ENCODE assay signal across 2 cellular contexts in the genomic region with DNA sequence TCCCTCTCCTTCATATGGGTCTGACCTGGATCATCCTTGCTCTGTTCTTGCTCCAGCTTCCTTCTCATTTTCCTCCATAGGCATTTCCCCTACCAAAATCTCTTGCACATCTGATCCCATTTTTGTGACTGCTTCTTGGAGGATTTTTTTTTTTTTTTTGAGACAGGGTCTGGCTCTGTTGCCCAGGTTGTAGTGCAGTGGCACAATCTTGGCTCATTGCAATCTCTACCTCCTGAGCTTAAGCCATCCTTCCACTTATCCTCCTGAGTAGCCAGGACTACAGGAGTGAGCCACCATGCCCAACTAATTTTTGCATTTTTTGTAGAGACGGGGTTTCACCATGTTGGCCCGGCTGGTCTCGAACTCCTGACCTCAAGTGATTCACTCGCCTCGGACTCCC.
TF ChIP-seq lines count a peak whose summit lies in the region.

No MANE protein-coding gene starts in this region.

TF ChIP-seq in HCT116, 20 proteins besides CTCF, POLR2A, EP300 and RAD21:
- TF ChIP-seq TCF7L2 (IDR thresholded peaks at IDR 0.05; ENCODE audit: borderline replicate concordance, extremely low read depth, insufficient read depth, insufficient read length): no peak
- TF ChIP-seq, protein P1, sequence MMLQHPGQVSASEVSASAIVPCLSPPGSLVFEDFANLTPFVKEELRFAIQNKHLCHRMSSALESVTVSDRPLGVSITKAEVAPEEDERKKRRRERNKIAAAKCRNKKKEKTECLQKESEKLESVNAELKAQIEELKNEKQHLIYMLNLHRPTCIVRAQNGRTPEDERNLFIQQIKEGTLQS (IDR thresholded peaks at IDR 0.05): no peak
- TF ChIP-seq, protein P2, sequence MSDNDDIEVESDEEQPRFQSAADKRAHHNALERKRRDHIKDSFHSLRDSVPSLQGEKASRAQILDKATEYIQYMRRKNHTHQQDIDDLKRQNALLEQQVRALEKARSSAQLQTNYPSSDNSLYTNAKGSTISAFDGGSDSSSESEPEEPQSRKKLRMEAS (IDR thresholded peaks at IDR 0.05): no peak
- TF ChIP-seq, protein P3, sequence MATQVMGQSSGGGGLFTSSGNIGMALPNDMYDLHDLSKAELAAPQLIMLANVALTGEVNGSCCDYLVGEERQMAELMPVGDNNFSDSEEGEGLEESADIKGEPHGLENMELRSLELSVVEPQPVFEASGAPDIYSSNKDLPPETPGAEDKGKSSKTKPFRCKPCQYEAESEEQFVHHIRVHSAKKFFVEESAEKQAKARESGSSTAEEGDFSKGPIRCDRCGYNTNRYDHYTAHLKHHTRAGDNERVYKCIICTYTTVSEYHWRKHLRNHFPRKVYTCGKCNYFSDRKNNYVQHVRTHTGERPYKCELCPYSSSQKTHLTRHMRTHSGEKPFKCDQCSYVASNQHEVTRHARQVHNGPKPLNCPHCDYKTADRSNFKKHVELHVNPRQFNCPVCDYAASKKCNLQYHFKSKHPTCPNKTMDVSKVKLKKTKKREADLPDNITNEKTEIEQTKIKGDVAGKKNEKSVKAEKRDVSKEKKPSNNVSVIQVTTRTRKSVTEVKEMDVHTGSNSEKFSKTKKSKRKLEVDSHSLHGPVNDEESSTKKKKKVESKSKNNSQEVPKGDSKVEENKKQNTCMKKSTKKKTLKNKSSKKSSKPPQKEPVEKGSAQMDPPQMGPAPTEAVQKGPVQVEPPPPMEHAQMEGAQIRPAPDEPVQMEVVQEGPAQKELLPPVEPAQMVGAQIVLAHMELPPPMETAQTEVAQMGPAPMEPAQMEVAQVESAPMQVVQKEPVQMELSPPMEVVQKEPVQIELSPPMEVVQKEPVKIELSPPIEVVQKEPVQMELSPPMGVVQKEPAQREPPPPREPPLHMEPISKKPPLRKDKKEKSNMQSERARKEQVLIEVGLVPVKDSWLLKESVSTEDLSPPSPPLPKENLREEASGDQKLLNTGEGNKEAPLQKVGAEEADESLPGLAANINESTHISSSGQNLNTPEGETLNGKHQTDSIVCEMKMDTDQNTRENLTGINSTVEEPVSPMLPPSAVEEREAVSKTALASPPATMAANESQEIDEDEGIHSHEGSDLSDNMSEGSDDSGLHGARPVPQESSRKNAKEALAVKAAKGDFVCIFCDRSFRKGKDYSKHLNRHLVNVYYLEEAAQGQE (IDR thresholded peaks at IDR 0.05; ENCODE audit: low read depth): no peak
- TF ChIP-seq EZH2phosphoT487 (IDR thresholded peaks at IDR 0.05; ENCODE audit: borderline replicate concordance): no peak
- no peak for TF ChIP-seq SIN3A (IDR thresholded peaks at IDR 0.05; ENCODE audit: low read depth)
- TF ChIP-seq SP1 (IDR thresholded peaks at IDR 0.05; ENCODE audit: low read depth): no peak
- TF ChIP-seq POLR2AphosphoS5 (IDR thresholded peaks at IDR 0.05; ENCODE audit: low read depth, low read length): no peak
- no peak for TF ChIP-seq ZFX (IDR thresholded peaks at IDR 0.05)
- no peak for TF ChIP-seq ZNF274 (IDR thresholded peaks at IDR 0.05; ENCODE audit: low read depth, low read length)
- TF ChIP-seq EZH2 (IDR thresholded peaks at IDR 0.05): no peak
- no peak for TF ChIP-seq YY1 (IDR thresholded peaks at IDR 0.05; ENCODE audit: extremely low read depth, insufficient replicate concordance, low read depth, low read length)
- TF ChIP-seq CBX3 (IDR thresholded peaks at IDR 0.05; ENCODE audit: low read depth): no peak
- no peak for TF ChIP-seq ELF1 (IDR thresholded peaks at IDR 0.05; ENCODE audit: borderline replicate concordance, low read depth)
- no peak for TF ChIP-seq JUND (IDR thresholded peaks at IDR 0.05)
TF ChIP-seq in HCT116: peak in this region for 0.

TF ChIP-seq in K562, 482 proteins besides CTCF, POLR2A, EP300 and RAD21:
- peak; percentile 60; the same call in 1 of the 2 replicates for TF ChIP-seq ZNF121 (CRISPR knock-in tag; conservative IDR thresholded peaks at IDR 0.05)
- TF ChIP-seq KLF13 (tag; IDR thresholded peaks at IDR 0.05; ENCODE audit: borderline replicate concordance, low read depth): no peak
